ENCODE assay signal across 9 cellular contexts in the genomic region with DNA sequence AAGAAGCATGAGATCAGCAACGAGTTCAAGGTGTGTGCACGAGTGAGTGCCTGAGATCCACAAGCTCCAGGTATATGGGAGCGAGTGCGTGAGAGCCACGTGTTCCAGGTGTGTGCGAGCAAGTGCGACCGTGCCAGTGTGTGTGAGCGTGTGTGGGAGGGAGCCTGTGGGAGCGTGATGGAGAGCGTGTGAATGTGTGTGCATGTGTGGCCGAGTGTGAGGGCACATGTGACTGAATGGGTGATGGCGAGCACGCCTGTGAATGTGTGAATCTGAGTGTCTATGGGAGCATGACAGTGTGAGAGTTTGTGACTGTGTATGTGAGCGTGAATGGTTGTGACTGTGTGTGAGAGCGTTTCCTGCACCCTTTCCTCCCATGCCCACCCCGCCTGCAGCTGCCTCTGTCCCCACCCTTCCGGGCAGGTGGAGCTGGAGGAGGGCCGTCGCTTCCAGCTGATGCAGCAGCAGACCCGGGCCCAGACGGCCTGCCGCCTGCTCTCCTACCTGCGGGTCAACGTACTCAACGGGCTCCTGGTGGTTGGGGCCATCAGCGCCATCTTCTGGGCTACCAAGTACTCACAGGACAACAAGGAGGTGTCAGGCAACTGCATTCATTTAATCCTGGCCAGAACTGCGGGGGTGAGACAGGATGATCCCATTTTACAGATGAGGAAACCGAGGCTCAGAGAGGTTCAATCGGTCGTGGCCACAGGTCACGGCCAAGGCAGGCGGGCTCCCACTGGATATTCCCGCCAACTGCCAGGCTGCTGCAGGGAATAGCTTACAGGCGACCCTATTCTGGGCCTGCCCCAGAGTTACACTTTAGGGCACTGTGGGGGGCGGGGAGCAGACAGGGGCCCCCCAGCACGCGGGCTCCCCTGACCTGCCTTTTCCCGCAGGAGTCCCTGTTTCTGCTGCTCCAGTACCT. TPM values are rescaled to one million over a fixed set of nuclear protein-coding genes. Genes with fewer than 3 reads are reported as not detected.
A peak's percentile ranks its signal among the peaks of the same experiment; 100 is the strongest.
DNase-seq lines count a peak whose midpoint lies in the region; ATAC-seq, FAIRE-seq and TF ChIP-seq lines count a peak whose summit lies in the region.
"Had no signal": no experiment of that assay in that cellular context is flagged by ENCODE, and none has a peak within 500 bp of the region (broad histone marks: within the 10 kb centered on the region; RNA-seq: fewer than 3 reads in every experiment).

No MANE protein-coding gene starts in this region.

- H3K4me2 ChIP-seq in DND-41 (ENCODE audit: insufficient read depth, low read length) (peak overlapping the region; percentile 94), Loucy (ENCODE audit: low read depth, low read length, poor library complexity, severe bottlenecking) (peak overlapping the region; percentile 81), HepG2 (ENCODE audit: low read depth, low read length) (peak overlapping the region; percentile 29)

- H3K79me2 ChIP-seq in DND-41 (ENCODE audit: insufficient read depth, low read length) (peaks cover 12% of the 10 kb centered on the region), Loucy (ENCODE audit: insufficient read depth, low read length) (peaks cover 67% of the 10 kb centered on the region), HepG2 (ENCODE audit: insufficient read depth, low read length) (no peaks in the 10 kb centered on the region)

- H3K9ac ChIP-seq in DND-41 (ENCODE audit: low read depth, low read length), result no peak overlapping the region
- H3K9ac ChIP-seq in Loucy (ENCODE audit: low read depth, low read length, poor library complexity, severe bottlenecking), result peak overlapping the region; percentile 11
- no peak overlapping the region for H3K9ac ChIP-seq in HepG2 (ENCODE audit: insufficient read depth, low read depth, low read length)

- H3K9me2 ChIP-seq in Loucy (replicated peaks; ENCODE audit: low read depth, low read length), result no peaks in the 10 kb centered on the region

- no peaks in the 10 kb centered on the region for H3K27me3 ChIP-seq in DND-41 (ENCODE audit: insufficient read depth, low read length, poor library complexity)
- peaks cover 8% of the 10 kb centered on the region for H3K27me3 ChIP-seq in Loucy (ENCODE audit: insufficient read depth, low read length, poor library complexity, severe bottlenecking)
- no peaks in the 10 kb centered on the region for H3K27me3 ChIP-seq in HepG2 (ENCODE audit: control insufficient read depth in 1 of 2, insufficient read depth in 2 of 2, low read length in 2 of 2)
- H3K27me3 ChIP-seq in stomach, result peaks cover 0 to 26% (median 5%) of the 10 kb centered on the region in 3 donors

- H4K20me1 ChIP-seq in DND-41 (ENCODE audit: insufficient read depth, low read length) (peaks cover 47% of the 10 kb centered on the region), Loucy (ENCODE audit: insufficient read depth, low read length, poor library complexity, severe bottlenecking) (peaks cover 64% of the 10 kb centered on the region), HepG2 (ENCODE audit: insufficient read depth, low read length) (no peaks in the 10 kb centered on the region)

- POLR2A ChIA-PET in HepG2 (lab: Yijun Ruan, JAX), result interaction anchor here (0.7 to 2.5 kb wide), 4 partner anchors 10 to 176 kb away, joined by 3 to 10 read pairs (median 6); partner anchors contain the start of genes AFMID, TK1 and TNRC6C

- intact Hi-C loops in HepG2 (cut with micrococcal nuclease; ENCODE audit: unreplicated experiment), result loop anchor here (1.0 kb wide), 1 partner anchor 17 kb away; no protein-coding TSS in a partner anchor
- intact Hi-C loops in stomach (cut with DNase I; ENCODE audit: low total_unique reads), result no loop called here

- no peaks in the 10 kb centered on the region for H3K9me3 ChIP-seq in DND-41 (ENCODE audit: insufficient read depth, low read length, severe bottlenecking)
- no peaks in the 10 kb centered on the region for H3K9me3 ChIP-seq in Loucy (ENCODE audit: insufficient read depth, low read depth, low read length)
- H3K9me3 ChIP-seq in HepG2 (ENCODE audit: low read length), result no peaks in the 10 kb centered on the region
- no peaks in the 10 kb centered on the region for H3K9me3 ChIP-seq in stomach

- DNase-seq in DND-41, result peak; percentile 45
- peak in 4 of 5 experiments; percentile 61 to 91 (median 78) for DNase-seq in T-helper 2 cell
- no peak for DNase-seq in astrocyte of the cerebellum (ENCODE audit: low read depth)
- peak; percentile 83 for DNase-seq in HepG2 (ENCODE audit: low spot score)
- DNase-seq in stomach, result peak; percentile 76
- no peak for DNase-seq in hepatic stellate cell (ENCODE audit: low spot score)

- H3K36me3 ChIP-seq in DND-41 (ENCODE audit: insufficient read depth, low read length) (peaks cover 42% of the 10 kb centered on the region), Loucy (ENCODE audit: insufficient read depth, low read length) (peaks cover 36% of the 10 kb centered on the region; the same call in 1 of the 2 replicates), HepG2 (replicated peaks in 1 of 2; ENCODE audit: control insufficient read depth in 1 of 2, insufficient read depth in 2 of 2, low read length in 2 of 2) (no peaks in the 10 kb centered on the region), stomach (peaks cover 0 to 9% (median 0%) of the 10 kb centered on the region in 4 donors)

- peak; percentile 90 for TF ChIP-seq RAD21 in HepG2 (CRISPR knock-in tag; IDR thresholded peaks at IDR 0.05)

- H3K4me1 ChIP-seq in DND-41 (ENCODE audit: insufficient read depth, low read length) (peaks cover 49% of the 10 kb centered on the region), Loucy (ENCODE audit: insufficient read depth, low read length, poor library complexity, severe bottlenecking) (peaks cover 31% of the 10 kb centered on the region), HepG2 (ENCODE audit: insufficient read depth, low read length) (peaks cover 93% of the 10 kb centered on the region), stomach (peaks cover 24 to 79% (median 44%) of the 10 kb centered on the region in 4 donors)

- H3K27ac ChIP-seq in DND-41 (ENCODE audit: low read length) (no peak overlapping the region; the same call in 1 of the 2 replicates), HepG2 (ENCODE audit: extremely low read length, insufficient read depth, low read length) (no peak overlapping the region), stomach (no peak overlapping the region)

- TF ChIP-seq POLR2A in HepG2 (IDR thresholded peaks at IDR 0.05; ENCODE audit: insufficient read depth in 1 of 2, low read depth in 2 of 2, low read length in 2 of 2) (no peak), stomach (IDR thresholded peaks at IDR 0.05) (no peak)

- in situ Hi-C loops in astrocyte of the cerebellum (cut with HindIII; ENCODE audit: low sequenced_read_pairs), result no loop called here
- in situ Hi-C loops in HepG2 (cut with HindIII; ENCODE audit: extremely low pct_ligation_motif_present, low pct_unique_long_range_greater_than_20kb), result no loop called here

- CTCF ChIA-PET in HepG2 (lab: Yijun Ruan, JAX; ENCODE audit: low intra/inter-chr PET ratio, low total read pairs), result interaction anchor here (1.3 to 2.3 kb wide), 2 partner anchors 17 to 22 kb away, joined by 11 to 17 read pairs; no protein-coding TSS in a partner anchor

- H3K4me3 ChIP-seq in DND-41 (ENCODE audit: low read depth in 1 of 2, low read length in 2 of 2), result no peak overlapping the region
- peak overlapping the region; percentile 91 for H3K4me3 ChIP-seq in Loucy (ENCODE audit: low read length, poor library complexity, severe bottlenecking)
- no peak overlapping the region for H3K4me3 ChIP-seq in astrocyte of the cerebellum (ENCODE audit: low read depth, low read length)
- H3K4me3 ChIP-seq in HepG2 (replicated peaks in 1 of 3; ENCODE audit: insufficient read depth in 1 of 3, low read depth in 2 of 3, low read length in 3 of 3), result peak overlapping the region in 1 of 3 experiments; percentile 23; a peak in 1 of 6 replicates
- no peak overlapping the region for H3K4me3 ChIP-seq in stomach

- BruUV-seq in HepG2 (replicated peaks; lab: Mats Ljungman, UMichigan), result no TSS peak

- peak; percentile 84 for FAIRE-seq in HepG2 (lab: Jason Lieb, UNC)

- H3F3A ChIP-seq in Loucy (ENCODE audit: low read depth), result peaks cover 9% of the 10 kb centered on the region; the same call in 1 of the 2 replicates

- TF ChIP-seq EP300 in HepG2 (IDR thresholded peaks at IDR 0.05; ENCODE audit: low read depth in 2 of 2, low read length in 2 of 2) (no peak), HepG2 (CRISPR knock-in tag; IDR thresholded peaks at IDR 0.05; ENCODE audit: borderline replicate concordance) (no peak), stomach (IDR thresholded peaks at IDR 0.05) (no peak)

- WGBS in HepG2 (ENCODE audit: low lambda C conversion rate), result 38% methylated on average over 36 of the region's 39 CpGs
- 54 to 66% (median 57%) methylated on average over 36 to 39 of the region's 39 CpGs for WGBS in stomach, 5 donors

- ATAC-seq in DND-41 (ENCODE audit: insufficient read depth, low read depth) (no peak), HepG2 (peak; percentile 44), GM19452 (IDR thresholded peaks at IDR 0.05; ENCODE audit: unreplicated experiment) (no peak)

- H2AFZ ChIP-seq in DND-41 (ENCODE audit: low read depth, low read length) (no peak overlapping the region), Loucy (ENCODE audit: low read length) (no peak overlapping the region), HepG2 (ENCODE audit: low read length) (no peak overlapping the region)

- TF ChIP-seq CTCF in DND-41 (IDR thresholded peaks at IDR 0.05; ENCODE audit: borderline replicate concordance, extremely low read depth, low read length, poor library complexity, severe bottlenecking), result peak; percentile 69
- peak; percentile 71 for TF ChIP-seq CTCF in Loucy (conservative IDR thresholded peaks at IDR 0.05; ENCODE audit: low read length)
- peak; percentile 48 for TF ChIP-seq CTCF in astrocyte of the cerebellum (IDR thresholded peaks at IDR 0.05; ENCODE audit: low read depth, low read length, missing control alignments)
- peak; percentile 94 for TF ChIP-seq CTCF in HepG2 (CRISPR knock-in tag; IDR thresholded peaks at IDR 0.05)
- TF ChIP-seq CTCF in stomach (IDR thresholded peaks at IDR 0.05), result peak in 4 of 7 experiments; percentile 42 to 55 (median 48)

RNA-seq across cellular contexts. Expression of gene TMC8, which starts 3.7 kb away (rescaled TPM):
- total RNA-seq in HepG2 (2016; rRNA removed; fragmentation: Illumina TruSeq; extraction: Trizol) (0.08 and 0.53 TPM in 2 replicates), stomach (10 to 100 TPM in 2 of 5 donors, 1 to 10 TPM in 3; 4.1 to 19.8 (median 7.8) TPM)
- total RNA-seq in HepG2 (2016; cell fraction: cytosol; rRNA removed; fragmentation: Illumina TruSeq; extraction: Trizol; ENCODE audit: low read depth), result 0.09 and 0.61 TPM in 2 replicates
- total RNA-seq in HepG2 (2016; cell fraction: insoluble cytoplasmic fraction; rRNA removed; fragmentation: Illumina TruSeq; extraction: Trizol), result 0.04 and 0.65 TPM in 2 replicates
- total RNA-seq in HepG2 (2016; cell fraction: membrane; rRNA removed; fragmentation: Illumina TruSeq; extraction: Trizol), result 0.83 TPM in 2 replicates
- 0.85 and 1.9 TPM in 2 replicates for total RNA-seq in HepG2 (2016; cell fraction: nucleus; rRNA removed; fragmentation: Illumina TruSeq; extraction: Trizol)
- polyA plus RNA-seq in HepG2 (2011; rRNA removed) (7.8 and 11.1 TPM in 2 replicates), stomach (1 to 10 TPM; 1.6 to 3.3 (median 2.4) TPM)
- polyA plus RNA-seq in HepG2 (2011; cell fraction: cytosol; rRNA removed), result 5.7 and 7.7 TPM in 2 replicates
- polyA plus RNA-seq in HepG2 (2011; cell fraction: nucleus; rRNA removed), result 35.7 and 61.8 TPM in 2 replicates
- 5.3 and 8.8 TPM in 2 replicates for polyA plus RNA-seq in HepG2 (2012)
- polyA plus RNA-seq in HepG2 (2016; cell fraction: cytosol; fragmentation: Illumina TruSeq; extraction: Trizol; ENCODE audit: low read depth), result 0.12 TPM in 1 of 2 replicates, not detected in the other
- 0.13 and 0.74 TPM in 2 replicates for polyA plus RNA-seq in HepG2 (2016; cell fraction: insoluble cytoplasmic fraction; fragmentation: Illumina TruSeq; extraction: Trizol; ENCODE audit: low read depth)
- polyA plus RNA-seq in HepG2 (2016; cell fraction: membrane; fragmentation: Illumina TruSeq; extraction: Trizol; ENCODE audit: low read depth), result 0.10 and 0.13 TPM in 2 replicates
- 0.76 and 1.7 TPM in 2 replicates for polyA plus RNA-seq in HepG2 (2016; cell fraction: nucleus; fragmentation: Illumina TruSeq; extraction: Trizol; ENCODE audit: insufficient read depth, low read depth)
- polyA minus RNA-seq in HepG2 (2011; rRNA and poly(A)+ RNA removed; ENCODE audit: low replicate concordance), result 0.51 and 13.2 TPM in 2 replicates
- polyA minus RNA-seq in HepG2 (2011; cell fraction: cytosol; rRNA and poly(A)+ RNA removed), result 4.5 and 4.8 TPM in 2 replicates
- 12.2 and 14.3 TPM in 2 replicates for polyA minus RNA-seq in HepG2 (2011; cell fraction: nucleus; rRNA and poly(A)+ RNA removed)

RNA-seq across cellular contexts. Expression of gene TMC6, which starts 5.7 kb away (rescaled TPM):
- total RNA-seq in HepG2 (2016; rRNA removed; fragmentation: Illumina TruSeq; extraction: Trizol) (20.4 and 48.4 TPM in 2 replicates), stomach (100 to 1,000 TPM in 1 of 5 donors, 10 to 100 TPM in 4; 29.9 to 223 (median 46.1) TPM)
- 21.4 and 23.6 TPM in 2 replicates for total RNA-seq in HepG2 (2016; cell fraction: cytosol; rRNA removed; fragmentation: Illumina TruSeq; extraction: Trizol; ENCODE audit: low read depth)
- total RNA-seq in HepG2 (2016; cell fraction: insoluble cytoplasmic fraction; rRNA removed; fragmentation: Illumina TruSeq; extraction: Trizol), result 19.7 and 47.9 TPM in 2 replicates
- total RNA-seq in HepG2 (2016; cell fraction: membrane; rRNA removed; fragmentation: Illumina TruSeq; extraction: Trizol), result 29.0 and 34.4 TPM in 2 replicates
- total RNA-seq in HepG2 (2016; cell fraction: nucleus; rRNA removed; fragmentation: Illumina TruSeq; extraction: Trizol), result 47.2 and 55.0 TPM in 2 replicates
- polyA plus RNA-seq in HepG2 (2011; rRNA removed) (99.1 and 118 TPM in 2 replicates), stomach (10 to 100 TPM in 2 of 3 donors, 1 to 10 TPM in 1; 9.2 to 43.5 (median 17.9) TPM)
- polyA plus RNA-seq in HepG2 (2011; cell fraction: cytosol; rRNA removed), result 42.4 and 70.8 TPM in 2 replicates
- 648 and 982 TPM in 2 replicates for polyA plus RNA-seq in HepG2 (2011; cell fraction: nucleus; rRNA removed)
- 45.7 and 50.3 TPM in 2 replicates for polyA plus RNA-seq in HepG2 (2012)
- 8.9 and 10.6 TPM in 2 replicates for polyA plus RNA-seq in HepG2 (2016; cell fraction: cytosol; fragmentation: Illumina TruSeq; extraction: Trizol; ENCODE audit: low read depth)
- 16.1 and 17.9 TPM in 2 replicates for polyA plus RNA-seq in HepG2 (2016; cell fraction: insoluble cytoplasmic fraction; fragmentation: Illumina TruSeq; extraction: Trizol; ENCODE audit: low read depth)
- polyA plus RNA-seq in HepG2 (2016; cell fraction: membrane; fragmentation: Illumina TruSeq; extraction: Trizol; ENCODE audit: low read depth), result 18.2 and 19.0 TPM in 2 replicates
- 126 and 147 TPM in 2 replicates for polyA plus RNA-seq in HepG2 (2016; cell fraction: nucleus; fragmentation: Illumina TruSeq; extraction: Trizol; ENCODE audit: insufficient read depth, low read depth)
- 23.3 and 152 TPM in 2 replicates for polyA minus RNA-seq in HepG2 (2011; rRNA and poly(A)+ RNA removed; ENCODE audit: low replicate concordance)
- polyA minus RNA-seq in HepG2 (2011; cell fraction: cytosol; rRNA and poly(A)+ RNA removed), result 48.9 and 63.1 TPM in 2 replicates
- 92.6 and 109 TPM in 2 replicates for polyA minus RNA-seq in HepG2 (2011; cell fraction: nucleus; rRNA and poly(A)+ RNA removed)

RNA-seq across cellular contexts. Expression of gene C17orf99, which starts 11.9 kb away (rescaled TPM):
- total RNA-seq in HepG2 (2016; rRNA removed; fragmentation: Illumina TruSeq; extraction: Trizol) (0.22 and 1.7 TPM in 2 replicates), stomach (not detected)
- 0.51 and 0.88 TPM in 2 replicates for total RNA-seq in HepG2 (2016; cell fraction: cytosol; rRNA removed; fragmentation: Illumina TruSeq; extraction: Trizol; ENCODE audit: low read depth)
- 0.84 and 0.86 TPM in 2 replicates for total RNA-seq in HepG2 (2016; cell fraction: insoluble cytoplasmic fraction; rRNA removed; fragmentation: Illumina TruSeq; extraction: Trizol)
- total RNA-seq in HepG2 (2016; cell fraction: membrane; rRNA removed; fragmentation: Illumina TruSeq; extraction: Trizol), result 1.1 and 1.2 TPM in 2 replicates
- total RNA-seq in HepG2 (2016; cell fraction: nucleus; rRNA removed; fragmentation: Illumina TruSeq; extraction: Trizol), result 0.38 and 2.4 TPM in 2 replicates
- polyA plus RNA-seq in HepG2 (2011; rRNA removed) (1.9 and 2.8 TPM in 2 replicates), stomach (under 1 TPM in 1 of 3 donors, not detected in 2; 0.08 TPM)
- 1.1 and 1.8 TPM in 2 replicates for polyA plus RNA-seq in HepG2 (2011; cell fraction: cytosol; rRNA removed)
- 5.8 and 10.0 TPM in 2 replicates for polyA plus RNA-seq in HepG2 (2011; cell fraction: nucleus; rRNA removed)
- 1.5 and 2.2 TPM in 2 replicates for polyA plus RNA-seq in HepG2 (2012)
- 0.23 and 0.46 TPM in 2 replicates for polyA plus RNA-seq in HepG2 (2016; cell fraction: cytosol; fragmentation: Illumina TruSeq; extraction: Trizol; ENCODE audit: low read depth)
- polyA plus RNA-seq in HepG2 (2016; cell fraction: insoluble cytoplasmic fraction; fragmentation: Illumina TruSeq; extraction: Trizol; ENCODE audit: low read depth), result 0.60 TPM in 1 of 2 replicates, not detected in the other
- polyA plus RNA-seq in HepG2 (2016; cell fraction: membrane; fragmentation: Illumina TruSeq; extraction: Trizol; ENCODE audit: low read depth), result 0.59 and 1.1 TPM in 2 replicates
- 2.4 and 2.9 TPM in 2 replicates for polyA plus RNA-seq in HepG2 (2016; cell fraction: nucleus; fragmentation: Illumina TruSeq; extraction: Trizol; ENCODE audit: insufficient read depth, low read depth)
- 0.72 TPM in 1 of 2 replicates, not detected in the other for polyA minus RNA-seq in HepG2 (2011; rRNA and poly(A)+ RNA removed; ENCODE audit: low replicate concordance)
- not detected in 2 replicates for polyA minus RNA-seq in HepG2 (2011; cell fraction: cytosol; rRNA and poly(A)+ RNA removed)
- 1.5 and 3.1 TPM in 2 replicates for polyA minus RNA-seq in HepG2 (2011; cell fraction: nucleus; rRNA and poly(A)+ RNA removed)
- total RNA-seq: T-helper 2 cell treated with Interferon-gamma antibody and Interleukin-4, amounts not matched to agents 100 ng/mL and 5 ng/mL, for 36 hours had no signal

RNA-seq across cellular contexts. Expression of gene SYNGR2, which starts 34.1 kb away (rescaled TPM):
- total RNA-seq in HepG2 (2016; rRNA removed; fragmentation: Illumina TruSeq; extraction: Trizol) (28.7 and 46.7 TPM in 2 replicates), stomach (100 to 1,000 TPM in 1 of 5 donors, 10 to 100 TPM in 4; 28.6 to 219 (median 44.9) TPM)
- total RNA-seq in HepG2 (2016; cell fraction: cytosol; rRNA removed; fragmentation: Illumina TruSeq; extraction: Trizol; ENCODE audit: low read depth), result 15.8 and 18.7 TPM in 2 replicates
- 21.7 and 51.0 TPM in 2 replicates for total RNA-seq in HepG2 (2016; cell fraction: insoluble cytoplasmic fraction; rRNA removed; fragmentation: Illumina TruSeq; extraction: Trizol)
- total RNA-seq in HepG2 (2016; cell fraction: membrane; rRNA removed; fragmentation: Illumina TruSeq; extraction: Trizol), result 31.9 and 34.8 TPM in 2 replicates
- 43.0 and 51.6 TPM in 2 replicates for total RNA-seq in HepG2 (2016; cell fraction: nucleus; rRNA removed; fragmentation: Illumina TruSeq; extraction: Trizol)
- polyA plus RNA-seq in HepG2 (2011; rRNA removed) (170 and 192 TPM in 2 replicates), stomach (100 to 1,000 TPM in 1 of 3 donors, 10 to 100 TPM in 2; 36.0 to 151 (median 71.7) TPM)
- polyA plus RNA-seq in HepG2 (2011; cell fraction: cytosol; rRNA removed), result 200 and 244 TPM in 2 replicates
- polyA plus RNA-seq in HepG2 (2011; cell fraction: nucleus; rRNA removed), result 116 and 129 TPM in 2 replicates
- polyA plus RNA-seq in HepG2 (2012), result 52.7 and 59.2 TPM in 2 replicates
- 35.1 and 40.6 TPM in 2 replicates for polyA plus RNA-seq in HepG2 (2016; cell fraction: cytosol; fragmentation: Illumina TruSeq; extraction: Trizol; ENCODE audit: low read depth)
- polyA plus RNA-seq in HepG2 (2016; cell fraction: insoluble cytoplasmic fraction; fragmentation: Illumina TruSeq; extraction: Trizol; ENCODE audit: low read depth), result 52.5 and 60.0 TPM in 2 replicates
- 62.1 and 68.8 TPM in 2 replicates for polyA plus RNA-seq in HepG2 (2016; cell fraction: membrane; fragmentation: Illumina TruSeq; extraction: Trizol; ENCODE audit: low read depth)
- polyA plus RNA-seq in HepG2 (2016; cell fraction: nucleus; fragmentation: Illumina TruSeq; extraction: Trizol; ENCODE audit: insufficient read depth, low read depth), result 160 and 166 TPM in 2 replicates
- 231 and 401 TPM in 2 replicates for polyA minus RNA-seq in HepG2 (2011; rRNA and poly(A)+ RNA removed; ENCODE audit: low replicate concordance)
- polyA minus RNA-seq in HepG2 (2011; cell fraction: cytosol; rRNA and poly(A)+ RNA removed), result 73.3 and 75.3 TPM in 2 replicates
- polyA minus RNA-seq in HepG2 (2011; cell fraction: nucleus; rRNA and poly(A)+ RNA removed), result 23.0 and 28.7 TPM in 2 replicates

RNA-seq across cellular contexts. Expression of gene TK1, which starts 52.6 kb away (rescaled TPM):
- total RNA-seq in HepG2 (2016; rRNA removed; fragmentation: Illumina TruSeq; extraction: Trizol), result 96.0 and 114 TPM in 2 replicates
- 20.1 and 22.9 TPM in 2 replicates for total RNA-seq in HepG2 (2016; cell fraction: cytosol; rRNA removed; fragmentation: Illumina TruSeq; extraction: Trizol; ENCODE audit: low read depth)
- total RNA-seq in HepG2 (2016; cell fraction: insoluble cytoplasmic fraction; rRNA removed; fragmentation: Illumina TruSeq; extraction: Trizol), result 95.6 and 109 TPM in 2 replicates
- total RNA-seq in HepG2 (2016; cell fraction: membrane; rRNA removed; fragmentation: Illumina TruSeq; extraction: Trizol), result 30.2 and 33.7 TPM in 2 replicates
- 38.0 and 39.0 TPM in 2 replicates for total RNA-seq in HepG2 (2016; cell fraction: nucleus; rRNA removed; fragmentation: Illumina TruSeq; extraction: Trizol)
- polyA plus RNA-seq in HepG2 (2011; rRNA removed), result 33.2 and 45.0 TPM in 2 replicates
- polyA plus RNA-seq in HepG2 (2011; cell fraction: cytosol; rRNA removed), result 36.3 and 78.7 TPM in 2 replicates
- 27.9 and 41.4 TPM in 2 replicates for polyA plus RNA-seq in HepG2 (2011; cell fraction: nucleus; rRNA removed)
- 15.9 and 24.5 TPM in 2 replicates for polyA plus RNA-seq in HepG2 (2012)
- 18.4 and 18.5 TPM in 2 replicates for polyA plus RNA-seq in HepG2 (2016; cell fraction: cytosol; fragmentation: Illumina TruSeq; extraction: Trizol; ENCODE audit: low read depth)
- 130 and 138 TPM in 2 replicates for polyA plus RNA-seq in HepG2 (2016; cell fraction: insoluble cytoplasmic fraction; fragmentation: Illumina TruSeq; extraction: Trizol; ENCODE audit: low read depth)
- 21.2 and 23.8 TPM in 2 replicates for polyA plus RNA-seq in HepG2 (2016; cell fraction: membrane; fragmentation: Illumina TruSeq; extraction: Trizol; ENCODE audit: low read depth)
- 61.0 and 63.4 TPM in 2 replicates for polyA plus RNA-seq in HepG2 (2016; cell fraction: nucleus; fragmentation: Illumina TruSeq; extraction: Trizol; ENCODE audit: insufficient read depth, low read depth)
- 74.6 and 146 TPM in 2 replicates for polyA minus RNA-seq in HepG2 (2011; rRNA and poly(A)+ RNA removed; ENCODE audit: low replicate concordance)
- polyA minus RNA-seq in HepG2 (2011; cell fraction: cytosol; rRNA and poly(A)+ RNA removed), result 21.4 and 38.3 TPM in 2 replicates
- polyA minus RNA-seq in HepG2 (2011; cell fraction: nucleus; rRNA and poly(A)+ RNA removed), result 10.7 and 15.2 TPM in 2 replicates
- 10 to 100 TPM in 4 of 5 donors, 1 to 10 TPM in 1; 4.5 to 35.6 (median 17.8) TPM for total RNA-seq in stomach
- polyA plus RNA-seq in stomach, result 10 to 100 TPM in 2 of 3 donors, 1 to 10 TPM in 1; 8.7 to 38.1 (median 17.7) TPM

Comparison
In these comparisons a context has a peak if more than half of its experiments do, and no peak if none do; other contexts are left out.
1. DNase-seq: peak in DND-41 (single experiment), T-helper 2 cell (4 of 5), HepG2 (single experiment) and stomach (single experiment); none in astrocyte of the cerebellum (single experiment) and hepatic stellate cell (single experiment).
2. H3K4me2 ChIP-seq: peak in every context shown above with its lines; median percentile 94 in DND-41; 81 in Loucy; 29 in HepG2.
3. Peak in every context shown above with its lines, with median percentiles within 50 percentile points of each other: CTCF ChIP-seq.